Comparison of ENCODE assay signal across 1 cellular context in the genomic region with DNA sequence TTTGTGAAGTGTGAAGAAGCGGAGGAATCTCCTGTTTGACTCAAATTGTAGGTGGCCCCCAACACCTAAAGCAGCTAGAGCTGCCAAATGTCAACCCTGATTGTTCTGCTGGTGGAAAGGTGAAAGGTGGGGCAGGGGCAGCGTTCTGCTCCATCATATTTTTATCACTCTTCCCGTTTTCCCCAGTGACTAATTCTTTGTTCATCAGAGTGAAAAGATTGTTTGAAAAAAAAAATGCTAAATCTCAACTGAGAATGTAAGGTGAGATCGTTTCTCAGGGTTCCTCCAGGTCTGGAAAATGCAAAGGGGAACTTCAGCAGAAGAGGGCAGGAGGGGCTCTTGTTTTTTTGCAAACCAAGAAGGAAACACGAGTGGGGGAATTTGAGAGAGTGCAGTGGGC.
TF ChIP-seq lines count a peak whose summit lies in the region.

No MANE protein-coding gene starts in this region.

TF ChIP-seq in H1, 55 proteins besides CTCF, POLR2A, EP300 and RAD21:
- TF ChIP-seq BRCA1 (IDR thresholded peaks at IDR 0.05; ENCODE audit: low read depth, low read length) (no peak), TCF12 (IDR thresholded peaks at IDR 0.05; ENCODE audit: low read depth, low read length) (no peak), FOSL1 (IDR thresholded peaks at IDR 0.05; ENCODE audit: insufficient read depth, low read depth, low read length) (no peak), CHD7 (IDR thresholded peaks at IDR 0.05; ENCODE audit: insufficient replicate concordance, low read length) (no peak), KDM1A (IDR thresholded peaks at IDR 0.05; ENCODE audit: borderline replicate concordance, low read length) (no peak), NANOG (IDR thresholded peaks at IDR 0.05; ENCODE audit: insufficient read depth, low read depth, low read length, poor library complexity, severe bottlenecking) (no peak), TAF1 (IDR thresholded peaks at IDR 0.05; ENCODE audit: low read depth, low read length) (no peak), JUND (IDR thresholded peaks at IDR 0.05; ENCODE audit: low read length) (no peak), SAP30 (IDR thresholded peaks at IDR 0.05; ENCODE audit: insufficient read depth, insufficient replicate concordance, low read length) (no peak), HDAC6 (IDR thresholded peaks at IDR 0.05; ENCODE audit: low read depth, low read length) (no peak), GABPA (IDR thresholded peaks at IDR 0.05; ENCODE audit: borderline replicate concordance, insufficient read depth, low read length) (no peak)
- TF ChIP-seq, protein P1, sequence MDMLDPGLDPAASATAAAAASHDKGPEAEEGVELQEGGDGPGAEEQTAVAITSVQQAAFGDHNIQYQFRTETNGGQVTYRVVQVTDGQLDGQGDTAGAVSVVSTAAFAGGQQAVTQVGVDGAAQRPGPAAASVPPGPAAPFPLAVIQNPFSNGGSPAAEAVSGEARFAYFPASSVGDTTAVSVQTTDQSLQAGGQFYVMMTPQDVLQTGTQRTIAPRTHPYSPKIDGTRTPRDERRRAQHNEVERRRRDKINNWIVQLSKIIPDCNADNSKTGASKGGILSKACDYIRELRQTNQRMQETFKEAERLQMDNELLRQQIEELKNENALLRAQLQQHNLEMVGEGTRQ (IDR thresholded peaks at IDR 0.05; ENCODE audit: low read length), result no peak
